In genomic region chr1:62783736-62784508, GRCh38 we compare ENCODE assay signal across 1 cellular context.
TF ChIP-seq lines count a peak whose summit lies in the region.

Gene ATG4C, plus strand, starts transcription at chr1:62784132. Its CDS starts 19,655 bp downstream, at chr1:62803787.

TF ChIP-seq in K562, 482 proteins besides CTCF, POLR2A, EP300 and RAD21 (continued from another document and continues in another):
- TF ChIP-seq AFF4 (CRISPR knock-in tag; IDR thresholded peaks at IDR 0.05) (no peak), C11orf30 (IDR thresholded peaks at IDR 0.05; ENCODE audit: low read depth) (peak; percentile 51), PREB (CRISPR knock-in tag; IDR thresholded peaks at IDR 0.05) (no peak), ZKSCAN3 (CRISPR knock-in tag; IDR thresholded peaks at IDR 0.05) (no peak), E2F8 (IDR thresholded peaks at IDR 0.05; ENCODE audit: low read depth, partially characterized antibody) (no peak), RBM22 (IDR thresholded peaks at IDR 0.05; ENCODE audit: low read depth, low read length, poor library complexity, severe bottlenecking) (no peak), ZFX (CRISPR knock-in tag; IDR thresholded peaks at IDR 0.05) (peak; percentile 98), NFE2L1 (tag; IDR thresholded peaks at IDR 0.05; ENCODE audit: borderline replicate concordance, low read depth) (no peak), NFIC (IDR thresholded peaks at IDR 0.05) (no peak; the same call in 1 of the 2 replicates), SRSF1 (IDR thresholded peaks at IDR 0.05; ENCODE audit: low read depth, low read length) (no peak), ARID4B (CRISPR knock-in tag; IDR thresholded peaks at IDR 0.05) (peak; percentile 32; the same call in 1 of the 2 replicates), PHF21A (IDR thresholded peaks at IDR 0.05; ENCODE audit: borderline replicate concordance, low read depth) (no peak), ZSCAN32 (CRISPR knock-in tag; IDR thresholded peaks at IDR 0.05) (no peak), ZNF696 (CRISPR knock-in tag; conservative IDR thresholded peaks at IDR 0.05) (no peak), BRF1 (IDR thresholded peaks at IDR 0.05; ENCODE audit: borderline replicate concordance, extremely low read depth, insufficient read length) (no peak), RHOXF2B (CRISPR knock-in tag; conservative IDR thresholded peaks at IDR 0.05) (no peak), PML (IDR thresholded peaks at IDR 0.05; ENCODE audit: low read length) (0 out of 2 replicates have a peak, but pooled peaks have one; percentile 38), MYBL2 (IDR thresholded peaks at IDR 0.05; ENCODE audit: low read depth) (no peak), MYBL2 (CRISPR knock-in tag; IDR thresholded peaks at IDR 0.05; ENCODE audit: borderline replicate concordance) (no peak), HOMEZ (CRISPR knock-in tag; IDR thresholded peaks at IDR 0.05) (no peak), ZNF76 (CRISPR knock-in tag; IDR thresholded peaks at IDR 0.05; ENCODE audit: borderline replicate concordance) (no peak), ARHGAP35 (IDR thresholded peaks at IDR 0.05; ENCODE audit: partially characterized antibody) (no peak), RBM25 (IDR thresholded peaks at IDR 0.05; ENCODE audit: low read depth, low read length, severe bottlenecking) (no peak), CXXC5 (CRISPR knock-in tag; IDR thresholded peaks at IDR 0.05) (peak; percentile 95), TCFL5 (CRISPR knock-in tag; conservative IDR thresholded peaks at IDR 0.05) (no peak), NFYB (IDR thresholded peaks at IDR 0.05; ENCODE audit: extremely low read depth, insufficient read length) (no peak), TAF1 (IDR thresholded peaks at IDR 0.05; ENCODE audit: control insufficient read depth, extremely low read depth, insufficient read depth, low read length, severe bottlenecking) (peak; percentile 89), FOXK2 (conservative IDR thresholded peaks at IDR 0.05 in 1 of 2, IDR thresholded peaks at IDR 0.05 in 1 of 2; ENCODE audit: low read depth in 2 of 2) (peak; percentile 23 to 26; a peak in 1 of 4 replicates), ZNF584 (CRISPR knock-in tag; IDR thresholded peaks at IDR 0.05; ENCODE audit: low read depth) (no peak), ZNF263 (CRISPR knock-in tag; IDR thresholded peaks at IDR 0.05; ENCODE audit: borderline replicate concordance) (no peak), MYC (IDR thresholded peaks at IDR 0.05; ENCODE audit: low read depth, low read length) (peak; percentile 83), MYC (CRISPR knock-in tag; IDR thresholded peaks at IDR 0.05; ENCODE audit: borderline replicate concordance, low read depth) (no peak), TSC22D4 (tag; IDR thresholded peaks at IDR 0.05) (no peak), SFPQ (IDR thresholded peaks at IDR 0.05; ENCODE audit: low read depth, low read length) (no peak), CHD1 (IDR thresholded peaks at IDR 0.05; ENCODE audit: low read length) (no peak), SRF (CRISPR knock-in tag; IDR thresholded peaks at IDR 0.05) (0 out of 4 replicates have a peak, but pooled peaks of 1 of the 2 experiments have one; percentile 8), CLOCK (CRISPR knock-in tag; IDR thresholded peaks at IDR 0.05; ENCODE audit: borderline replicate concordance) (no peak), ZNF174 (CRISPR knock-in tag; IDR thresholded peaks at IDR 0.05) (no peak), EGR1 (conservative IDR thresholded peaks at IDR 0.05) (peak; percentile 83), ZNF384 (IDR thresholded peaks at IDR 0.05; ENCODE audit: low read depth, low read length) (peak; percentile 88), EZH2 (IDR thresholded peaks at IDR 0.05; ENCODE audit: borderline replicate concordance, low read depth, low read length) (no peak), THAP7 (CRISPR knock-in tag; IDR thresholded peaks at IDR 0.05) (no peak), RB1 (IDR thresholded peaks at IDR 0.05; ENCODE audit: low read depth) (peak; percentile 29; the same call in 1 of the 2 replicates), ZNF561 (CRISPR knock-in tag; conservative IDR thresholded peaks at IDR 0.05) (no peak), IFI16 (CRISPR knock-in tag; IDR thresholded peaks at IDR 0.05) (no peak)
